In genomic region chrX:135985974-135986312, GRCh38 we compare ENCODE assay signal across 9 cellular contexts. TPM values are rescaled to one million over a fixed set of nuclear protein-coding genes. Genes with fewer than 3 reads are reported as not detected.
DNase-seq lines count a peak whose midpoint lies in the region; FAIRE-seq and TF ChIP-seq lines count a peak whose summit lies in the region.
"Had no signal": no experiment of that assay in that cellular context is flagged by ENCODE, and none has a peak within 500 bp of the region (broad histone marks: within the 10 kb centered on the region; RNA-seq: fewer than 3 reads in every experiment).

No MANE protein-coding gene starts in this region.

- POLR2A ChIA-PET in activated CD4-positive, alpha-beta memory T cell treated with anti-CD3 and anti-CD28 coated beads, Interleukin-2, amount 10 ng/mL, durations not matched to agents 7 days and 5 days (lab: Charles Lee) = interaction anchor here (3.0 kb wide), 1 partner anchor 12 kb away, joined by 31 read pairs; the partner anchor contains the start of gene MMGT1

- CTCF ChIA-PET in activated CD4-positive, alpha-beta memory T cell treated with anti-CD3 and anti-CD28 coated beads, Interleukin-2, amount 10 ng/mL, durations not matched to agents 7 days and 5 days (lab: Charles Lee) = interaction anchor here (1.0 kb wide), 1 partner anchor 24 kb away, joined by 9 read pairs; no protein-coding TSS in a partner anchor

- H3K4me3 ChIP-seq in HFF-Myc (replicated peaks; ENCODE audit: low read depth, low read length) (peak overlapping the region; percentile 61), iPS-15b (ENCODE audit: low read depth, low read length) (peak overlapping the region; percentile 81), small intestine (ENCODE audit: low read depth in 1 of 2, low read length in 2 of 2) (peak overlapping the region; percentile 70 to 78)

- H3K4me1 Mint-ChIP-seq in activated CD4-positive, alpha-beta memory T cell treated with anti-CD3 and anti-CD28 coated beads, Interleukin-2, amount 10 ng/mL, durations not matched to agents 7 days and 5 days = peaks cover 53% of the 10 kb centered on the region

- WGBS in small intestine, 3 donors = 1 to 29% (median 8%) methylated on average over 13 to 14 of the region's 14 CpGs

- H3K27me3 ChIP-seq in iPS-15b (ENCODE audit: control insufficient read depth, insufficient read depth, low read length) (no peaks in the 10 kb centered on the region), small intestine (ENCODE audit: control insufficient read depth in 2 of 2, insufficient read depth in 2 of 2, low read length in 2 of 2) (no peaks in the 10 kb centered on the region)

- DNase-seq in HFF-Myc (ENCODE audit: extremely low read depth, low read depth) (no peak), small intestine (peak; percentile 28), D721Med (ENCODE audit: insufficient read length, low spot score) (no peak), NCI-H748 treated with DMSO at 0.1 percent for 48 hours (lab: John Stamatoyannopoulos, UW) (no peak), hepatic stellate cell (ENCODE audit: low spot score) (no peak), globus pallidus (ENCODE audit: low spot score) (no peak)
- no peak for DNase-seq in activated CD4-positive, alpha-beta memory T cell treated with anti-CD3 and anti-CD28 coated beads, Interleukin-2, amount 10 ng/mL, durations not matched to agents 7 days and 5 days

- H3K9me3 ChIP-seq in iPS-15b (ENCODE audit: control insufficient read depth, insufficient read depth, low read length) = no peaks in the 10 kb centered on the region
- no peaks in the 10 kb centered on the region for H3K9me3 ChIP-seq in small intestine (ENCODE audit: control insufficient read depth, low read depth)

- H3K4me1 ChIP-seq in iPS-15b (ENCODE audit: control insufficient read depth, insufficient read depth, low read length) = no peaks in the 10 kb centered on the region
- H3K4me1 ChIP-seq in small intestine (ENCODE audit: control insufficient read depth in 2 of 2, insufficient read depth in 1 of 2, low read depth in 1 of 2, low read length in 1 of 2) = no peaks in the 10 kb centered on the region

- H3K4me3 Mint-ChIP-seq in activated CD4-positive, alpha-beta memory T cell treated with anti-CD3 and anti-CD28 coated beads, Interleukin-2, amount 10 ng/mL, durations not matched to agents 7 days and 5 days = peak overlapping the region; percentile 94

- H3K27ac ChIP-seq in small intestine (ENCODE audit: low read depth in 1 of 2, low read length in 1 of 2) = peak overlapping the region; percentile 82 to 85

- FAIRE-seq in small intestine (lab: Jason Lieb, UNC) (no peak), D721Med (lab: Jason Lieb, UNC) (no peak)
- FAIRE-seq: endometrium had no signal

- peaks cover 4% of the 10 kb centered on the region for H3K36me3 Mint-ChIP-seq in activated CD4-positive, alpha-beta memory T cell treated with anti-CD3 and anti-CD28 coated beads, Interleukin-2, amount 10 ng/mL, durations not matched to agents 7 days and 5 days (ENCODE audit: low read depth)

- H3K27me3 Mint-ChIP-seq in activated CD4-positive, alpha-beta memory T cell treated with anti-CD3 and anti-CD28 coated beads, Interleukin-2, amount 10 ng/mL, durations not matched to agents 7 days and 5 days = no peaks in the 10 kb centered on the region

- peaks cover 1% of the 10 kb centered on the region for H3K9me3 Mint-ChIP-seq in activated CD4-positive, alpha-beta memory T cell treated with anti-CD3 and anti-CD28 coated beads, Interleukin-2, amount 10 ng/mL, durations not matched to agents 7 days and 5 days

- TF ChIP-seq CTCF in HFF-Myc (IDR thresholded peaks at IDR 0.05; ENCODE audit: low read depth, low read length, missing control alignments) (no peak), D721Med (IDR thresholded peaks at IDR 0.05; ENCODE audit: insufficient read depth, missing control alignments) (no peak)

- no peak overlapping the region for H3K9ac ChIP-seq in iPS-15b (ENCODE audit: low read depth, low read length)

- H3K36me3 ChIP-seq in iPS-15b (ENCODE audit: control insufficient read depth, insufficient read depth, low read length) (no peaks in the 10 kb centered on the region), small intestine (ENCODE audit: control insufficient read depth in 2 of 2, insufficient read depth in 2 of 2, low read length in 2 of 2) (no peaks in the 10 kb centered on the region)

- H3K27ac Mint-ChIP-seq in activated CD4-positive, alpha-beta memory T cell treated with anti-CD3 and anti-CD28 coated beads, Interleukin-2, amount 10 ng/mL, durations not matched to agents 7 days and 5 days = peak overlapping the region; percentile 77

RNA-seq across cellular contexts. Expression of gene SLC9A6, which starts 0.7 kb away (rescaled TPM):
- total RNA-seq in activated CD4-positive, alpha-beta memory T cell treated with anti-CD3 and anti-CD28 coated beads, Interleukin-2, amount 10 ng/mL, durations not matched to agents 7 days and 5 days = 10 to 100 TPM; 18.6 to 20.9 TPM
- 10 to 100 TPM in 1 of 3 donors, 1 to 10 TPM in 2; 7.0 to 10.0 (median 8.3) TPM for polyA plus RNA-seq in small intestine

RNA-seq across cellular contexts. Expression of gene MMGT1, which starts 12.2 kb away (rescaled TPM):
- total RNA-seq in activated CD4-positive, alpha-beta memory T cell treated with anti-CD3 and anti-CD28 coated beads, Interleukin-2, amount 10 ng/mL, durations not matched to agents 7 days and 5 days = 10 to 100 TPM; 19.2 to 19.3 TPM
- 10 to 100 TPM in 1 of 3 donors, 1 to 10 TPM in 2; 2.9 to 14.9 (median 5.1) TPM for polyA plus RNA-seq in small intestine
